ENCODE assay signal across 13 cellular contexts in genomic region chr2:85914525-85914881, GRCh38.
"Had no signal": no experiment of that assay in that cellular context is flagged by ENCODE, and none has a peak within 500 bp of the region (broad histone marks: within the 10 kb centered on the region; RNA-seq: fewer than 3 reads in every experiment).

No MANE protein-coding gene starts in this region.

- H3K36me3 ChIP-seq: adrenal gland had no signal

- ATAC-seq: left colon; stimulated activated naive CD8-positive, alpha-beta T cell treated with anti-CD3 and anti-CD28 coated beads, Interleukin-15, Interleukin-2, amounts not matched to agents 100 U/mL and 50 U/mL, for 24 hours; T-helper 17 cell had no signal

- H3K27me3 ChIP-seq: adrenal gland had no signal

- H3K4me3 Mint-ChIP-seq: memory B cell, T-helper 17 cell had no signal

- H3K27me3 Mint-ChIP-seq: memory B cell, T-helper 17 cell had no signal

- DNase-seq: activated CD4-positive, CD25-positive, alpha-beta regulatory T cell; activated naive CD4-positive, alpha-beta T cell treated with anti-CD3 and anti-CD28 coated beads, Interleukin-2, amount 50 U/mL, for 16 hours; activated T-cell treated with anti-CD3 and anti-CD28 coated beads, Interleukin-2, amount 50 U/mL, for 1 hour; caudate nucleus; effector CD8-positive, alpha-beta T cell; left colon; stimulated activated CD4-positive, alpha-beta T cell treated with anti-CD3 and anti-CD28 coated beads, Interleukin-12 subunit alpha, Interleukin-12 subunit beta, amount 100 ng/mL, for 4 hours; stimulated activated naive CD8-positive, alpha-beta T cell treated with anti-CD3 and anti-CD28 coated beads, Interleukin-15, Interleukin-2, amounts not matched to agents 100 U/mL and 50 U/mL, for 24 hours; T-helper 17 cell had no signal

- FAIRE-seq: urothelium cell line had no signal

- H3K4me3 ChIP-seq: adrenal gland, coronary artery had no signal

- H3K27ac Mint-ChIP-seq: memory B cell, T-helper 17 cell had no signal

- H3K9me3 ChIP-seq: adrenal gland had no signal
